Comparison of ENCODE assay signal across 1 cellular context in the genomic region with DNA sequence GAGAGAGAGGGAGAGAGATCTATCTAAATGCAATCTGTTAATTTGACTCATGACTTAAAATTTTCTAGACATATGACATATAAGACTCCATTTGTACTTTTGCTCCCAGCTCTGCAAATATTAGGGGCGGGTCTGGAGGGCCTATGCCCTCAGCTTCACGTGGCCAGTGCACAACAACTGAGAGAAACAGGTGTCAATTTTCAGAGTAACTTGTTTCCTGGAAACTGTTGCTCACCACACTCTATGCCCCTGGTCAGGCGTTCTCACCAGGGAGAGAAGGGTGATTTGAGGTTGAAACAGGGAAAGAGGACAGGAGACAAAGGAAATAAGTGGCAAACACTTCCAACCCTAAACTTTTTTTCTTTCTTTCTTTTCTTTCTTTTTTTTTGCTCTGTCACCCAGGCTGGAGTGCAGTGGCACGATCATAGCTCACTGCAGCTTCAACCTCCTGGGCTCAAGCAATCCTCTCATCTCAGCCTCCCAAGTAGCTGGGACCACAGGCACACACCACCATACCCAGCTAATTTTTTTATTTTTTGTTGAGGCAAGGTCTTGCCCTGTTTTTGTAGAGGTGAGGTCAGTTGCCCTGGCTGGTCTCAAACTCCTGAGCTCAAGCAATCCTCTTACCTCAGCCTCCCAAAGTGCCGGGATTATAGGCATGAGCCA.
TF ChIP-seq lines count a peak whose summit lies in the region.

No MANE protein-coding gene starts in this region.

TF ChIP-seq in HepG2, 621 proteins besides CTCF, POLR2A, EP300 and RAD21 (continued from another document and continues in another):
- peak; percentile 97 for TF ChIP-seq SIX4 (CRISPR knock-in tag; IDR thresholded peaks at IDR 0.05)
- TF ChIP-seq, protein P1, sequence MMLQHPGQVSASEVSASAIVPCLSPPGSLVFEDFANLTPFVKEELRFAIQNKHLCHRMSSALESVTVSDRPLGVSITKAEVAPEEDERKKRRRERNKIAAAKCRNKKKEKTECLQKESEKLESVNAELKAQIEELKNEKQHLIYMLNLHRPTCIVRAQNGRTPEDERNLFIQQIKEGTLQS (CRISPR knock-in tag; IDR thresholded peaks at IDR 0.05) = no peak
- no peak for TF ChIP-seq ZNF326 (CRISPR knock-in tag; IDR thresholded peaks at IDR 0.05; ENCODE audit: borderline replicate concordance)
- no peak for TF ChIP-seq ZNF746 (CRISPR knock-in tag; IDR thresholded peaks at IDR 0.05)
- peak; percentile 47; the same call in 1 of the 2 replicates for TF ChIP-seq RFX3 (CRISPR knock-in tag; IDR thresholded peaks at IDR 0.05)
- no peak for TF ChIP-seq ARNT2 (CRISPR knock-in tag; IDR thresholded peaks at IDR 0.05; ENCODE audit: low read depth)
- peak; percentile 49; the same call in 1 of the 2 replicates for TF ChIP-seq ZNF431 (CRISPR knock-in tag; IDR thresholded peaks at IDR 0.05; ENCODE audit: borderline replicate concordance, low read depth)
- TF ChIP-seq RXRB (CRISPR knock-in tag; IDR thresholded peaks at IDR 0.05; ENCODE audit: borderline replicate concordance) = peak; percentile 84
- TF ChIP-seq TEAD3 (CRISPR knock-in tag; optimal IDR thresholded peaks at IDR 0.05; ENCODE audit: borderline replicate concordance) = peak; percentile 49
- TF ChIP-seq HHEX (CRISPR knock-in tag; IDR thresholded peaks at IDR 0.05) = no peak
- TF ChIP-seq ZBTB20 (CRISPR knock-in tag; IDR thresholded peaks at IDR 0.05; ENCODE audit: borderline replicate concordance, low read depth) = no peak
- TF ChIP-seq CBFB (CRISPR knock-in tag; IDR thresholded peaks at IDR 0.05) = no peak
- no peak; the same call in 1 of the 2 replicates for TF ChIP-seq TCF7 (IDR thresholded peaks at IDR 0.05; ENCODE audit: low read depth)
- no peak for TF ChIP-seq SCMH1 (CRISPR knock-in tag; IDR thresholded peaks at IDR 0.05; ENCODE audit: borderline replicate concordance)
- TF ChIP-seq KDM5B (CRISPR knock-in tag; IDR thresholded peaks at IDR 0.05; ENCODE audit: borderline replicate concordance) = no peak
- 0 out of 2 replicates have a peak, but pooled peaks have one; percentile 24 for TF ChIP-seq ZNF614 (CRISPR knock-in tag; IDR thresholded peaks at IDR 0.05; ENCODE audit: borderline replicate concordance)
- TF ChIP-seq MIXL1 (CRISPR knock-in tag; IDR thresholded peaks at IDR 0.05) = 0 out of 2 replicates have a peak, but pooled peaks have one; percentile 18
- TF ChIP-seq, protein P2, sequence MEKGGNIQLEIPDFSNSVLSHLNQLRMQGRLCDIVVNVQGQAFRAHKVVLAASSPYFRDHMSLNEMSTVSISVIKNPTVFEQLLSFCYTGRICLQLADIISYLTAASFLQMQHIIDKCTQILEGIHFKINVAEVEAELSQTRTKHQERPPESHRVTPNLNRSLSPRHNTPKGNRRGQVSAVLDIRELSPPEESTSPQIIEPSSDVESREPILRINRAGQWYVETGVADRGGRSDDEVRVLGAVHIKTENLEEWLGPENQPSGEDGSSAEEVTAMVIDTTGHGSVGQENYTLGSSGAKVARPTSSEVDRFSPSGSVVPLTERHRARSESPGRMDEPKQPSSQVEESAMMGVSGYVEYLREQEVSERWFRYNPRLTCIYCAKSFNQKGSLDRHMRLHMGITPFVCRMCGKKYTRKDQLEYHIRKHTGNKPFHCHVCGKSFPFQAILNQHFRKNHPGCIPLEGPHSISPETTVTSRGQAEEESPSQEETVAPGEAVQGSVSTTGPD (CRISPR knock-in tag; IDR thresholded peaks at IDR 0.05) = no peak
- TF ChIP-seq, protein P3, sequence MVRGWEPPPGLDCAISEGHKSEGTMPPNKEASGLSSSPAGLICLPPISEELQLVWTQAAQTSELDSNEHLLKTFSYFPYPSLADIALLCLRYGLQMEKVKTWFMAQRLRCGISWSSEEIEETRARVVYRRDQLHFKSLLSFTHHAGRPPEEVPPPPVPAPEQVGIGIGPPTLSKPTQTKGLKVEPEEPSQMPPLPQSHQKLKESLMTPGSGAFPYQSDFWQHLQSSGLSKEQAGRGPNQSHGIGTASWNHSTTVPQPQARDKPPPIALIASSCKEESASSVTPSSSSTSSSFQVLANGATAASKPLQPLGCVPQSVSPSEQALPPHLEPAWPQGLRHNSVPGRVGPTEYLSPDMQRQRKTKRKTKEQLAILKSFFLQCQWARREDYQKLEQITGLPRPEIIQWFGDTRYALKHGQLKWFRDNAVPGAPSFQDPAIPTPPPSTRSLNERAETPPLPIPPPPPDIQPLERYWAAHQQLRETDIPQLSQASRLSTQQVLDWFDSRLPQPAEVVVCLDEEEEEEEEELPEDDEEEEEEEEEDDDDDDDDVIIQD (CRISPR knock-in tag; IDR thresholded peaks at IDR 0.05; ENCODE audit: low read depth) = peak; percentile 73; the same call in 1 of the 2 replicates
- TF ChIP-seq, protein P4, sequence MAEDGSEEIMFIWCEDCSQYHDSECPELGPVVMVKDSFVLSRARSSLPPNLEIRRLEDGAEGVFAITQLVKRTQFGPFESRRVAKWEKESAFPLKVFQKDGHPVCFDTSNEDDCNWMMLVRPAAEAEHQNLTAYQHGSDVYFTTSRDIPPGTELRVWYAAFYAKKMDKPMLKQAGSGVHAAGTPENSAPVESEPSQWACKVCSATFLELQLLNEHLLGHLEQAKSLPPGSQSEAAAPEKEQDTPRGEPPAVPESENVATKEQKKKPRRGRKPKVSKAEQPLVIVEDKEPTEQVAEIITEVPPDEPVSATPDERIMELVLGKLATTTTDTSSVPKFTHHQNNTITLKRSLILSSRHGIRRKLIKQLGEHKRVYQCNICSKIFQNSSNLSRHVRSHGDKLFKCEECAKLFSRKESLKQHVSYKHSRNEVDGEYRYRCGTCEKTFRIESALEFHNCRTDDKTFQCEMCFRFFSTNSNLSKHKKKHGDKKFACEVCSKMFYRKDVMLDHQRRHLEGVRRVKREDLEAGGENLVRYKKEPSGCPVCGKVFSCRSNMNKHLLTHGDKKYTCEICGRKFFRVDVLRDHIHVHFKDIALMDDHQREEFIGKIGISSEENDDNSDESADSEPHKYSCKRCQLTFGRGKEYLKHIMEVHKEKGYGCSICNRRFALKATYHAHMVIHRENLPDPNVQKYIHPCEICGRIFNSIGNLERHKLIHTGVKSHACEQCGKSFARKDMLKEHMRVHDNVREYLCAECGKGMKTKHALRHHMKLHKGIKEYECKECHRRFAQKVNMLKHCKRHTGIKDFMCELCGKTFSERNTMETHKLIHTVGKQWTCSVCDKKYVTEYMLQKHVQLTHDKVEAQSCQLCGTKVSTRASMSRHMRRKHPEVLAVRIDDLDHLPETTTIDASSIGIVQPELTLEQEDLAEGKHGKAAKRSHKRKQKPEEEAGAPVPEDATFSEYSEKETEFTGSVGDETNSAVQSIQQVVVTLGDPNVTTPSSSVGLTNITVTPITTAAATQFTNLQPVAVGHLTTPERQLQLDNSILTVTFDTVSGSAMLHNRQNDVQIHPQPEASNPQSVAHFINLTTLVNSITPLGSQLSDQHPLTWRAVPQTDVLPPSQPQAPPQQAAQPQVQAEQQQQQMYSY (CRISPR knock-in tag; IDR thresholded peaks at IDR 0.05) = no peak
- no peak for TF ChIP-seq NCOA5 (CRISPR knock-in tag; IDR thresholded peaks at IDR 0.05)
- TF ChIP-seq, protein P5, sequence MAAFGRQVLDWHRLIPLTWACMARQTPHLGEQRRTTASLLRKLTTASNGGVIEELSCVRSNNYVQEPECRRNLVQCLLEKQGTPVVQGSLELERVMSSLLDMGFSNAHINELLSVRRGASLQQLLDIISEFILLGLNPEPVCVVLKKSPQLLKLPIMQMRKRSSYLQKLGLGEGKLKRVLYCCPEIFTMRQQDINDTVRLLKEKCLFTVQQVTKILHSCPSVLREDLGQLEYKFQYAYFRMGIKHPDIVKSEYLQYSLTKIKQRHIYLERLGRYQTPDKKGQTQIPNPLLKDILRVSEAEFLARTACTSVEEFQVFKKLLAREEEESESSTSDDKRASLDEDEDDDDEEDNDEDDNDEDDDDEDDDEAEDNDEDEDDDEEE (CRISPR knock-in tag; IDR thresholded peaks at IDR 0.05) = no peak
- no peak for TF ChIP-seq PHF5A (CRISPR knock-in tag; IDR thresholded peaks at IDR 0.05; ENCODE audit: low read depth, unreplicated experiment)
- TF ChIP-seq PHF8 (CRISPR knock-in tag; IDR thresholded peaks at IDR 0.05) = no peak
- TF ChIP-seq, protein P6, sequence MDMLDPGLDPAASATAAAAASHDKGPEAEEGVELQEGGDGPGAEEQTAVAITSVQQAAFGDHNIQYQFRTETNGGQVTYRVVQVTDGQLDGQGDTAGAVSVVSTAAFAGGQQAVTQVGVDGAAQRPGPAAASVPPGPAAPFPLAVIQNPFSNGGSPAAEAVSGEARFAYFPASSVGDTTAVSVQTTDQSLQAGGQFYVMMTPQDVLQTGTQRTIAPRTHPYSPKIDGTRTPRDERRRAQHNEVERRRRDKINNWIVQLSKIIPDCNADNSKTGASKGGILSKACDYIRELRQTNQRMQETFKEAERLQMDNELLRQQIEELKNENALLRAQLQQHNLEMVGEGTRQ (IDR thresholded peaks at IDR 0.05; ENCODE audit: low read depth, low read length) = peak; percentile 54; the same call in 1 of the 2 replicates
- TF ChIP-seq, protein P6 (CRISPR knock-in tag; IDR thresholded peaks at IDR 0.05; ENCODE audit: borderline replicate concordance) = peak; percentile 70; the same call in 1 of the 2 replicates
- TF ChIP-seq, protein P7, sequence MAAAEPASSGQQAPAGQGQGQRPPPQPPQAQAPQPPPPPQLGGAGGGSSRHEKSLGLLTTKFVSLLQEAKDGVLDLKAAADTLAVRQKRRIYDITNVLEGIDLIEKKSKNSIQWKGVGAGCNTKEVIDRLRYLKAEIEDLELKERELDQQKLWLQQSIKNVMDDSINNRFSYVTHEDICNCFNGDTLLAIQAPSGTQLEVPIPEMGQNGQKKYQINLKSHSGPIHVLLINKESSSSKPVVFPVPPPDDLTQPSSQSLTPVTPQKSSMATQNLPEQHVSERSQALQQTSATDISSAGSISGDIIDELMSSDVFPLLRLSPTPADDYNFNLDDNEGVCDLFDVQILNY (CRISPR knock-in tag; conservative IDR thresholded peaks at IDR 0.05) = no peak
- peak; percentile 73; the same call in 1 of the 2 replicates for TF ChIP-seq SOX5 (CRISPR knock-in tag; IDR thresholded peaks at IDR 0.05; ENCODE audit: borderline replicate concordance)
- TF ChIP-seq, protein P8, sequence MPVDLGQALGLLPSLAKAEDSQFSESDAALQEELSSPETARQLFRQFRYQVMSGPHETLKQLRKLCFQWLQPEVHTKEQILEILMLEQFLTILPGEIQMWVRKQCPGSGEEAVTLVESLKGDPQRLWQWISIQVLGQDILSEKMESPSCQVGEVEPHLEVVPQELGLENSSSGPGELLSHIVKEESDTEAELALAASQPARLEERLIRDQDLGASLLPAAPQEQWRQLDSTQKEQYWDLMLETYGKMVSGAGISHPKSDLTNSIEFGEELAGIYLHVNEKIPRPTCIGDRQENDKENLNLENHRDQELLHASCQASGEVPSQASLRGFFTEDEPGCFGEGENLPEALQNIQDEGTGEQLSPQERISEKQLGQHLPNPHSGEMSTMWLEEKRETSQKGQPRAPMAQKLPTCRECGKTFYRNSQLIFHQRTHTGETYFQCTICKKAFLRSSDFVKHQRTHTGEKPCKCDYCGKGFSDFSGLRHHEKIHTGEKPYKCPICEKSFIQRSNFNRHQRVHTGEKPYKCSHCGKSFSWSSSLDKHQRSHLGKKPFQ (CRISPR knock-in tag; IDR thresholded peaks at IDR 0.05; ENCODE audit: insufficient replicate concordance) = peak; percentile 84
- TF ChIP-seq THAP11 (CRISPR knock-in tag; IDR thresholded peaks at IDR 0.05) = peak; percentile 62
- TF ChIP-seq ZFYVE20 (CRISPR knock-in tag; IDR thresholded peaks at IDR 0.05; ENCODE audit: borderline replicate concordance, low read depth) = no peak
- TF ChIP-seq ZMYM4 (CRISPR knock-in tag; IDR thresholded peaks at IDR 0.05) = no peak
- TF ChIP-seq, protein P9, sequence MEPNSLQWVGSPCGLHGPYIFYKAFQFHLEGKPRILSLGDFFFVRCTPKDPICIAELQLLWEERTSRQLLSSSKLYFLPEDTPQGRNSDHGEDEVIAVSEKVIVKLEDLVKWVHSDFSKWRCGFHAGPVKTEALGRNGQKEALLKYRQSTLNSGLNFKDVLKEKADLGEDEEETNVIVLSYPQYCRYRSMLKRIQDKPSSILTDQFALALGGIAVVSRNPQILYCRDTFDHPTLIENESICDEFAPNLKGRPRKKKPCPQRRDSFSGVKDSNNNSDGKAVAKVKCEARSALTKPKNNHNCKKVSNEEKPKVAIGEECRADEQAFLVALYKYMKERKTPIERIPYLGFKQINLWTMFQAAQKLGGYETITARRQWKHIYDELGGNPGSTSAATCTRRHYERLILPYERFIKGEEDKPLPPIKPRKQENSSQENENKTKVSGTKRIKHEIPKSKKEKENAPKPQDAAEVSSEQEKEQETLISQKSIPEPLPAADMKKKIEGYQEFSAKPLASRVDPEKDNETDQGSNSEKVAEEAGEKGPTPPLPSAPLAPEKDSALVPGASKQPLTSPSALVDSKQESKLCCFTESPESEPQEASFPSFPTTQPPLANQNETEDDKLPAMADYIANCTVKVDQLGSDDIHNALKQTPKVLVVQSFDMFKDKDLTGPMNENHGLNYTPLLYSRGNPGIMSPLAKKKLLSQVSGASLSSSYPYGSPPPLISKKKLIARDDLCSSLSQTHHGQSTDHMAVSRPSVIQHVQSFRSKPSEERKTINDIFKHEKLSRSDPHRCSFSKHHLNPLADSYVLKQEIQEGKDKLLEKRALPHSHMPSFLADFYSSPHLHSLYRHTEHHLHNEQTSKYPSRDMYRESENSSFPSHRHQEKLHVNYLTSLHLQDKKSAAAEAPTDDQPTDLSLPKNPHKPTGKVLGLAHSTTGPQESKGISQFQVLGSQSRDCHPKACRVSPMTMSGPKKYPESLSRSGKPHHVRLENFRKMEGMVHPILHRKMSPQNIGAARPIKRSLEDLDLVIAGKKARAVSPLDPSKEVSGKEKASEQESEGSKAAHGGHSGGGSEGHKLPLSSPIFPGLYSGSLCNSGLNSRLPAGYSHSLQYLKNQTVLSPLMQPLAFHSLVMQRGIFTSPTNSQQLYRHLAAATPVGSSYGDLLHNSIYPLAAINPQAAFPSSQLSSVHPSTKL (CRISPR knock-in tag; IDR thresholded peaks at IDR 0.05) = peak; percentile 90
- TF ChIP-seq, protein P10, sequence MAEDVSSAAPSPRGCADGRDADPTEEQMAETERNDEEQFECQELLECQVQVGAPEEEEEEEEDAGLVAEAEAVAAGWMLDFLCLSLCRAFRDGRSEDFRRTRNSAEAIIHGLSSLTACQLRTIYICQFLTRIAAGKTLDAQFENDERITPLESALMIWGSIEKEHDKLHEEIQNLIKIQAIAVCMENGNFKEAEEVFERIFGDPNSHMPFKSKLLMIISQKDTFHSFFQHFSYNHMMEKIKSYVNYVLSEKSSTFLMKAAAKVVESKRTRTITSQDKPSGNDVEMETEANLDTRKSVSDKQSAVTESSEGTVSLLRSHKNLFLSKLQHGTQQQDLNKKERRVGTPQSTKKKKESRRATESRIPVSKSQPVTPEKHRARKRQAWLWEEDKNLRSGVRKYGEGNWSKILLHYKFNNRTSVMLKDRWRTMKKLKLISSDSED (CRISPR knock-in tag; IDR thresholded peaks at IDR 0.05) = no peak
- TF ChIP-seq, protein P11, sequence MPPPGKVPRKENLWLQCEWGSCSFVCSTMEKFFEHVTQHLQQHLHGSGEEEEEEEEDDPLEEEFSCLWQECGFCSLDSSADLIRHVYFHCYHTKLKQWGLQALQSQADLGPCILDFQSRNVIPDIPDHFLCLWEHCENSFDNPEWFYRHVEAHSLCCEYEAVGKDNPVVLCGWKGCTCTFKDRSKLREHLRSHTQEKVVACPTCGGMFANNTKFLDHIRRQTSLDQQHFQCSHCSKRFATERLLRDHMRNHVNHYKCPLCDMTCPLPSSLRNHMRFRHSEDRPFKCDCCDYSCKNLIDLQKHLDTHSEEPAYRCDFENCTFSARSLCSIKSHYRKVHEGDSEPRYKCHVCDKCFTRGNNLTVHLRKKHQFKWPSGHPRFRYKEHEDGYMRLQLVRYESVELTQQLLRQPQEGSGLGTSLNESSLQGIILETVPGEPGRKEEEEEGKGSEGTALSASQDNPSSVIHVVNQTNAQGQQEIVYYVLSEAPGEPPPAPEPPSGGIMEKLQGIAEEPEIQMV (CRISPR knock-in tag; IDR thresholded peaks at IDR 0.05; ENCODE audit: low read depth) = no peak
